In the genomic region with DNA sequence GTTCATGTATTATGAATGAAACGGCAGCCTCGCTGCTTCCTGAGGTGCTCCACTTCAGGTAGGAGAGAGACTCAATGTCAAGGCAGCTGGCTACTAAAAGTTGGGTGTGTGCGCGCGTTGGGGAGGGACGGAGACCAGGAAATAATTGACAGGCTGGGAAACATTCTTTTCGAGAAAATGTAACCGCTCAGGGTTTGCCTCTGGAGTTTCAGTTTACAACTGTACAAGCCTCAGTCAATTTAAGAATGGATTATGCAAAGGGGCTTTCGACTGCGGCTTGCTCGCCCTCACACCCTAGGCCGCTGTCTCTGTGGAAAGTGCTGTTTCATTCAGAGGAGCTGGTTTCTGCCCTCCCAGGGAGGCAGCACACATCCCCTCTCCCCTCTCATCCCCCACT, we compare ENCODE assay signal across 8 cellular contexts. TPM values are rescaled to one million over a fixed set of nuclear protein-coding genes. Genes with fewer than 3 reads are reported as not detected.
DNase-seq lines count a peak whose midpoint lies in the region; ATAC-seq and TF ChIP-seq lines count a peak whose summit lies in the region.

No MANE protein-coding gene starts in this region.

- peaks cover 11% of the 10 kb centered on the region for H3K79me2 ChIP-seq in MM.1S (ENCODE audit: low read length)

- H3K9me3 ChIP-seq in MM.1S (replicated peaks; ENCODE audit: insufficient read depth, low read length) = no peaks in the 10 kb centered on the region
- no peaks in the 10 kb centered on the region for H3K9me3 ChIP-seq in adipocyte (ENCODE audit: control insufficient read depth, low read length)

- peaks cover 26% of the 10 kb centered on the region for H3F3A ChIP-seq in MM.1S (ENCODE audit: insufficient read depth, low read length)

- H3K4me3 Mint-ChIP-seq in stimulated activated naive B cell treated with anti-CD40 and anti-IgM and Interleukin-4, amounts not matched to agents 10 μg/mL and 1 μg/mL and 100 μg/mL, for 72 hours = peak overlapping the region; percentile 90

- peak overlapping the region; percentile 37 for H3K27ac Mint-ChIP-seq in stimulated activated naive B cell treated with anti-CD40 and anti-IgM and Interleukin-4, amounts not matched to agents 10 μg/mL and 1 μg/mL and 100 μg/mL, for 72 hours

- peak; percentile 65 for ATAC-seq in GM18511 (IDR thresholded peaks at IDR 0.05; ENCODE audit: unreplicated experiment)
- peak; percentile 63 to 67 for ATAC-seq in stimulated activated naive B cell treated with anti-CD40 and anti-IgM and Interleukin-4, amounts not matched to agents 10 μg/mL and 1 μg/mL and 100 μg/mL, for 72 hours (replicated peaks)

- H3K36me3 ChIP-seq in H7 (replicated peaks; ENCODE audit: control insufficient read depth, insufficient read depth, low read length) (no peaks in the 10 kb centered on the region), MM.1S (replicated peaks; ENCODE audit: insufficient read depth, low read length) (no peaks in the 10 kb centered on the region), adipocyte (ENCODE audit: control insufficient read depth, insufficient read depth, low read length, severe bottlenecking) (no peaks in the 10 kb centered on the region)

- peak overlapping the region; percentile 83 for H3K4me3 ChIP-seq in H7 (ENCODE audit: insufficient read depth, low read depth, low read length)
- peak overlapping the region; percentile 66 for H3K4me3 ChIP-seq in MM.1S (ENCODE audit: low read length)
- H3K4me3 ChIP-seq in adipocyte (ENCODE audit: low read length) = peak overlapping the region; percentile 86

- H3K4me1 ChIP-seq in MM.1S (ENCODE audit: low read length) (peaks cover 20% of the 10 kb centered on the region), adipocyte (ENCODE audit: control insufficient read depth, insufficient read depth, low read length) (peaks cover 16% of the 10 kb centered on the region)

- H3K9ac ChIP-seq in MM.1S (ENCODE audit: low read length) (peak overlapping the region; percentile 87; the same call in 1 of the 2 replicates), adipocyte (ENCODE audit: low read length) (peak overlapping the region; percentile 91)

- H3K4me2 ChIP-seq in MM.1S (ENCODE audit: low read depth, low read length) = peak overlapping the region; percentile 65

- H2AFZ ChIP-seq in MM.1S (ENCODE audit: low read length) = peak overlapping the region; percentile 77

- peaks cover 32 to 36% of the 10 kb centered on the region in 2 donors for H3K27me3 Mint-ChIP-seq in stimulated activated naive B cell treated with anti-CD40 and anti-IgM and Interleukin-4, amounts not matched to agents 10 μg/mL and 1 μg/mL and 100 μg/mL, for 72 hours

- H3K27me3 ChIP-seq in H7 (ENCODE audit: control insufficient read depth, insufficient read depth, low read length) (peaks cover 9% of the 10 kb centered on the region; the same call in 1 of the 2 replicates), MM.1S (replicated peaks; ENCODE audit: insufficient read depth, low read length) (peaks cover 13% of the 10 kb centered on the region; the same call in 1 of the 2 replicates), adipocyte (replicated peaks; ENCODE audit: control insufficient read depth, insufficient read depth, low read length) (no peaks in the 10 kb centered on the region), layer of hippocampus (ENCODE audit: control insufficient read depth, insufficient read depth, low read length) (no peaks in the 10 kb centered on the region)

- peak; percentile 51 for DNase-seq in H7
- DNase-seq in MM.1S = peak; percentile 89
- DNase-seq in adipocyte (ENCODE audit: low read depth) = peak; percentile 81
- peak; percentile 55 for DNase-seq in stimulated activated naive B cell treated with anti-CD40 and anti-IgM and Interleukin-4, amounts not matched to agents 10 μg/mL and 1 μg/mL and 100 μg/mL, for 72 hours
- no peak for DNase-seq in dermis blood vessel endothelial cell
- no peak for DNase-seq in COLO668 (lab: John Stamatoyannopoulos, UW; ENCODE audit: unreplicated experiment)

- TF ChIP-seq CTCF in MM.1S (IDR thresholded peaks at IDR 0.05; ENCODE audit: low read length) = no peak

- H3K36me3 Mint-ChIP-seq in stimulated activated naive B cell treated with anti-CD40 and anti-IgM and Interleukin-4, amounts not matched to agents 10 μg/mL and 1 μg/mL and 100 μg/mL, for 72 hours = no peaks in the 10 kb centered on the region

- peaks cover 16 to 40% of the 10 kb centered on the region in 2 donors for H3K4me1 Mint-ChIP-seq in stimulated activated naive B cell treated with anti-CD40 and anti-IgM and Interleukin-4, amounts not matched to agents 10 μg/mL and 1 μg/mL and 100 μg/mL, for 72 hours

- no peaks in the 10 kb centered on the region for H3K9me3 Mint-ChIP-seq in stimulated activated naive B cell treated with anti-CD40 and anti-IgM and Interleukin-4, amounts not matched to agents 10 μg/mL and 1 μg/mL and 100 μg/mL, for 72 hours

- no peaks in the 10 kb centered on the region for H4K20me1 ChIP-seq in MM.1S (ENCODE audit: insufficient read depth, low read length)

- no peaks in the 10 kb centered on the region for H3K9me2 ChIP-seq in MM.1S (replicated peaks; ENCODE audit: insufficient read depth, low read length)

- H3K27ac ChIP-seq in MM.1S (ENCODE audit: low read length) = peak overlapping the region; percentile 90
- H3K27ac ChIP-seq in layer of hippocampus (ENCODE audit: low read depth, low read length) = peak overlapping the region; percentile 89

RNA-seq across cellular contexts. Expression of gene SPRED2, which starts 4.4 kb away (rescaled TPM):
- 15.1 and 16.1 TPM in 2 replicates for total RNA-seq in H7 (2014; rRNA removed; shearing (Covaris generic))
- total RNA-seq in dermis blood vessel endothelial cell = 2.2 and 4.8 TPM in 2 replicates

Comparison
In these comparisons a context has a peak if more than half of its experiments do, and no peak if none do; other contexts are left out.
1. DNase-seq: peak in H7 (single experiment), MM.1S (single experiment), adipocyte (single experiment) and stimulated activated naive B cell treated with anti-CD40 and anti-IgM and Interleukin-4, amounts not matched to agents 10 μg/mL and 1 μg/mL and 100 μg/mL, for 72 hours (single experiment); none in dermis blood vessel endothelial cell (single experiment) and COLO668 (single experiment).
2. Peak in every context shown above with its lines, with median percentiles within 50 percentile points of each other: H3K4me3 ChIP-seq.